Comparison of ENCODE assay signal across 1 cellular context in the genomic region with DNA sequence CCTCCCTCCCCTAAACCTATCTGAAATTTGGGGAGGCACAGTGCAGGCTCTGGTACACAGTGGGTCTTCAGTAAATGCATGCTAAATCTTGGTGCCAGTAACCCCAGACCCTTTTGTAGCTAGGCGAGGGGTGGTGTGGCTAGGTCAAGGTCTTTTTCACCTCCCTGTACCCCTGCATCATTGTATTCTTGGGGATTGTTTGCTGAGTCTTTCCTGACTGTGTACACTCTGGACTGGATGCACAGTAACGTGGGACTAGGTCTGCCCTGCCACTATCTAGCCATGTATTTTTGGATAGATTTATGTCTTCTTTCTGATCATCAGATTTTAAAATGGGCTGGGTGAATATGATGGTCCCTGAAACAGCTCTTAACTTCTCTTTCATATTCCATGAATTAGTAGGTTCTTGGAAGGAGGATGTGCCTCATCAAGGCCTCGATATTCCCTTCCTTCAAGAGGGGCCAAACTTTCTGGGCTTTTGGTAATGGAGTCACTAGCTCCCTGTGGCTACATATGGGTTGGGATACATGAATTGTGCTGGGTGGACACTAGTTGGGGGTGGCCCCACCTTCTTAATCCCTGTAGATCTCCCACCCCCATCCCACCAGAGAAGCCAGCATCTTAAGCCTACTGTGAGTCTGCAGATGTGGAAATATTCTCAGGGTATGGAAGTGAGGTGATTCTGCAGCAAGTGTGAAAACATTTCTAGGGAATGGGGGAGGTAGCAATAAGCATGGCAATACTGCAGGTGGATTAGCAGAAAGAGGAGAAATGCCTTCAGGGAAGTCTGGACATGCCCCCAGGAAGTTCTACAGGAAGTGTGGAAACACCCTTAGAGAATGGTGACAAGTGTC.
TF ChIP-seq lines count a peak whose summit lies in the region.

No MANE protein-coding gene starts in this region.

TF ChIP-seq in IMR-90, 13 proteins besides CTCF, POLR2A, EP300 and RAD21:
- TF ChIP-seq CHD1 (IDR thresholded peaks at IDR 0.05; ENCODE audit: low read depth, low read length) (no peak), NFE2L2 (IDR thresholded peaks at IDR 0.05; ENCODE audit: low read depth, low read length) (no peak), SMC3 (IDR thresholded peaks at IDR 0.05; ENCODE audit: low read depth, low read length) (no peak)
TF ChIP-seq in IMR-90: peak in this region for 0.
